ENCODE assay signal across 12 cellular contexts in genomic region chr7:18019562-18019961, GRCh38. TPM values are rescaled to one million over a fixed set of nuclear protein-coding genes. Genes with fewer than 3 reads are reported as not detected.
A peak's percentile ranks its signal among the peaks of the same experiment; 100 is the strongest.
DNase-seq lines count a peak whose midpoint lies in the region; ATAC-seq and TF ChIP-seq lines count a peak whose summit lies in the region.
"Had no signal": no experiment of that assay in that cellular context is flagged by ENCODE, and none has a peak within 500 bp of the region (broad histone marks: within the 10 kb centered on the region; RNA-seq: fewer than 3 reads in every experiment).

No MANE protein-coding gene starts in this region.

- H3K14ac ChIP-seq in neuronal stem cell (ENCODE audit: low read length) = no peak overlapping the region

- no peak overlapping the region for H2AFZ ChIP-seq in neuronal stem cell (ENCODE audit: low read length)

- H3K36me3 ChIP-seq in uterus (no peaks in the 10 kb centered on the region), neuronal stem cell (replicated peaks in 1 of 2; ENCODE audit: control insufficient read depth in 2 of 2, insufficient read depth in 2 of 2, low read length in 2 of 2) (no peaks in the 10 kb centered on the region)
- H3K36me3 ChIP-seq: HAP-1, ovary had no signal

- intact Hi-C loops in Right ventricle myocardium superior (cut with DNase I) (no loop called here), cardiac septum (cut with DNase I) (no loop called here), uterus (cut with DNase I; ENCODE audit: low total_unique reads) (no loop called here)

- no peak overlapping the region for H3K4me3 ChIP-seq in astrocyte of the spinal cord (ENCODE audit: low read depth, low read length)
- H3K4me3 ChIP-seq in uterus = no peak overlapping the region
- H3K4me3 ChIP-seq in neuronal stem cell (ENCODE audit: low read length in 2 of 2) = no peak overlapping the region
- H3K4me3 ChIP-seq: HAP-1, ovary had no signal

- no CpG with 5 or more reads among the region's 1 CpG for WGBS in neuronal stem cell (ENCODE audit: extremely low coverage in 2 of 2, insufficient read length in 2 of 2, insufficient replicate concordance in 1 of 2), 2 donors

- H3K4me1 ChIP-seq in uterus (no peaks in the 10 kb centered on the region), neuronal stem cell (ENCODE audit: control insufficient read depth in 2 of 2, insufficient read depth in 1 of 2, low read depth in 1 of 2, low read length in 2 of 2) (no peaks in the 10 kb centered on the region)
- H3K4me1 ChIP-seq: HAP-1 had no signal

- TF ChIP-seq CTCF in astrocyte of the spinal cord (IDR thresholded peaks at IDR 0.05; ENCODE audit: low read depth, low read length) = no peak
- no peak for TF ChIP-seq CTCF in uterus (IDR thresholded peaks at IDR 0.05)

- in situ Hi-C loops in astrocyte of the spinal cord (cut with HindIII; ENCODE audit: low sequenced_read_pairs) = no loop called here

- H3K18ac ChIP-seq in neuronal stem cell (ENCODE audit: low read length) = no peak overlapping the region

- no peaks in the 10 kb centered on the region for H3K4me1 Mint-ChIP-seq in activated naive CD8-positive, alpha-beta T cell treated with anti-CD3 and anti-CD28 coated beads, Interleukin-2, amount 50 U/mL, for 24 hours
- H3K4me1 Mint-ChIP-seq: activated naive CD4-positive, alpha-beta T cell treated with anti-CD3 and anti-CD28 coated beads, Interleukin-2, amount 50 U/mL, for 24 hours had no signal

- TF ChIP-seq POLR2A in uterus (IDR thresholded peaks at IDR 0.05) = no peak

- H2BK12ac ChIP-seq in neuronal stem cell (ENCODE audit: low read length) = no peak overlapping the region

- no peak overlapping the region for H2BK5ac ChIP-seq in neuronal stem cell (ENCODE audit: low read length)

- H3K27me3 Mint-ChIP-seq in activated naive CD8-positive, alpha-beta T cell treated with anti-CD3 and anti-CD28 coated beads, Interleukin-2, amount 50 U/mL, for 24 hours = peaks cover 9% of the 10 kb centered on the region

- H3K9me3 Mint-ChIP-seq in activated naive CD8-positive, alpha-beta T cell treated with anti-CD3 and anti-CD28 coated beads, Interleukin-2, amount 50 U/mL, for 24 hours = no peaks in the 10 kb centered on the region

- no peak overlapping the region for H3K23ac ChIP-seq in neuronal stem cell (ENCODE audit: low read depth, low read length, poor library complexity)

- H3K27me3 ChIP-seq in uterus (no peaks in the 10 kb centered on the region), neuronal stem cell (ENCODE audit: control insufficient read depth in 3 of 3, insufficient read depth in 3 of 3, low read depth in 1 of 3, low read length in 3 of 3) (no peaks in the 10 kb centered on the region)
- H3K27me3 ChIP-seq: ovary had no signal

- no peak overlapping the region for H3K4ac ChIP-seq in neuronal stem cell (ENCODE audit: low read length)

- no peak overlapping the region for H4K91ac ChIP-seq in neuronal stem cell (ENCODE audit: low read depth, low read length, poor library complexity)

- H3K4me3 Mint-ChIP-seq in activated naive CD8-positive, alpha-beta T cell treated with anti-CD3 and anti-CD28 coated beads, Interleukin-2, amount 50 U/mL, for 24 hours = no peak overlapping the region
- H3K4me3 Mint-ChIP-seq: activated naive CD4-positive, alpha-beta T cell treated with anti-CD3 and anti-CD28 coated beads, Interleukin-2, amount 50 U/mL, for 24 hours had no signal

- H2AK5ac ChIP-seq in neuronal stem cell (ENCODE audit: low read depth, low read length) = no peak overlapping the region

- H3K9me3 ChIP-seq in uterus (no peaks in the 10 kb centered on the region), neuronal stem cell (replicated peaks in 1 of 2; ENCODE audit: control insufficient read depth in 2 of 2, insufficient read depth in 1 of 2, low read depth in 1 of 2, low read length in 2 of 2) (no peaks in the 10 kb centered on the region)
- H3K9me3 ChIP-seq: HAP-1, ovary had no signal

- peak overlapping the region; percentile 48 to 61 for H3K27ac ChIP-seq in uterus
- H3K27ac ChIP-seq in neuronal stem cell (replicated peaks; ENCODE audit: low read length) = no peak overlapping the region
- H3K27ac ChIP-seq: ovary had no signal

- H3K4me2 ChIP-seq in neuronal stem cell (ENCODE audit: insufficient read depth, low read length, poor library complexity, severe bottlenecking) = no peak overlapping the region

- ATAC-seq in Right ventricle myocardium superior (ENCODE audit: poor library complexity) (peak; percentile 75), HG03139 (IDR thresholded peaks at IDR 0.05; ENCODE audit: unreplicated experiment) (no peak)
- ATAC-seq in activated naive CD8-positive, alpha-beta T cell treated with anti-CD3 and anti-CD28 coated beads, Interleukin-2, amount 50 U/mL, for 24 hours = no peak

- H3K9ac ChIP-seq in neuronal stem cell (ENCODE audit: low read depth, low read length, poor library complexity) = no peak overlapping the region

- no peak overlapping the region for H4K8ac ChIP-seq in neuronal stem cell (ENCODE audit: low read depth, low read length)

- H3K36me3 Mint-ChIP-seq in activated naive CD8-positive, alpha-beta T cell treated with anti-CD3 and anti-CD28 coated beads, Interleukin-2, amount 50 U/mL, for 24 hours (ENCODE audit: low read depth) = no peaks in the 10 kb centered on the region
- H3K36me3 Mint-ChIP-seq: activated naive CD4-positive, alpha-beta T cell treated with anti-CD3 and anti-CD28 coated beads, Interleukin-2, amount 50 U/mL, for 24 hours had no signal

- no peak overlapping the region for H2BK15ac ChIP-seq in neuronal stem cell (ENCODE audit: low read length)

- no peak overlapping the region for H2BK120ac ChIP-seq in neuronal stem cell (ENCODE audit: low read depth, low read length)

- H3K79me1 ChIP-seq in neuronal stem cell (ENCODE audit: low read depth, low read length) = no peaks in the 10 kb centered on the region

- DNase-seq in Right ventricle myocardium superior (no peak), cardiac septum (ENCODE audit: low spot score) (no peak), astrocyte of the spinal cord (ENCODE audit: low read depth, low spot score) (peak; percentile 61), iris pigment epithelial cell (ENCODE audit: low read depth) (peak; percentile 74), uterus (no peak), neuronal stem cell (ENCODE audit: low spot score) (no peak)
- DNase-seq in activated naive CD8-positive, alpha-beta T cell treated with anti-CD3 and anti-CD28 coated beads, Interleukin-2, amount 50 U/mL, for 24 hours = no peak
- DNase-seq: NCI-H526, ovary had no signal

- H3K27ac Mint-ChIP-seq in activated naive CD8-positive, alpha-beta T cell treated with anti-CD3 and anti-CD28 coated beads, Interleukin-2, amount 50 U/mL, for 24 hours = no peak overlapping the region
- H3K27ac Mint-ChIP-seq: activated naive CD4-positive, alpha-beta T cell treated with anti-CD3 and anti-CD28 coated beads, Interleukin-2, amount 50 U/mL, for 24 hours had no signal

RNA-seq across cellular contexts. Expression of gene PRPS1L1, which starts 8.1 kb away (rescaled TPM):
- not detected for total RNA-seq in Right ventricle myocardium superior
- not detected for total RNA-seq in cardiac septum
- total RNA-seq in uterus = not detected
- not detected for polyA plus RNA-seq in neuronal stem cell (2013, experiment 1 of 2)
- not detected for polyA plus RNA-seq in neuronal stem cell (2013, experiment 2 of 2)
- total RNA-seq: ovary had no signal
- polyA plus RNA-seq: ovary had no signal

Comparison
In these comparisons a context has a peak if more than half of its experiments do, and no peak if none do; other contexts are left out.
1. DNase-seq: peak in astrocyte of the spinal cord (single experiment) and iris pigment epithelial cell (single experiment); none in Right ventricle myocardium superior (single experiment), cardiac septum (single experiment), uterus (0 of 2), neuronal stem cell (single experiment) and activated naive CD8-positive, alpha-beta T cell treated with anti-CD3 and anti-CD28 coated beads, Interleukin-2, amount 50 U/mL, for 24 hours (single experiment).